Comparison of ENCODE assay signal across 8 cellular contexts in the genomic region with DNA sequence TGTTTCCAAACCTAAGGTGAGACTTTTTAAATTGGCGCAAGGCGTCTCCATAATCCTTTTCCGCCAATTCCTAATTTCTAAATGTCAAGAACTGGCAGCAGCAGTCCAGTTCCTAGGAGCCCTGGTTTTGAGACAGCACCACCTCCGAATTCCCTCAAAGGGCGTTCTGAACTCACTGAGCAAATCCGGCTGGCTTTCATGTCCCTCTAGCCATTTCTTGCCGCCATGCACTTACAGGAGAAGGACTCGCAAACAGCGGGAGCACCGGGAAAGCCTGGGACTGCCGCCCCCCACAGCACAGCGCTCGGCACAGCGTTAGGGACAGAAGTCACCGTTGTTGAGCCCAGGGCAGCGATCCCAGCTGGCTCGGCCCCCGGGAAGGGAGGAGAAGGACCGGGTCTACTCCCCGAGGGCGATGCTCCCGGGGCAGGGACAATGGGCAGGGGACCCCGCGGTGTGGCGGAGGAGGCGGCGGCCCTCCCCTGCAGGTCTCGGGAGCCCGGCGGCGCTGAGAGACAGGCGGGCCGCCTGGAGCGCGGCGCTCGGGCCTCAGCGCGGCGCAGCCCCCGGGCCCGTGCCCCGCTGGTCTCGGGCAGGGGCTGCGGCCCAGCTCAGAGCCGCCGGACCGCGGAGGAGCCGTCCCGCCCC. TPM values are rescaled to one million over a fixed set of nuclear protein-coding genes. Genes with fewer than 3 reads are reported as not detected.
DNase-seq lines count a peak whose midpoint lies in the region; ATAC-seq, FAIRE-seq and TF ChIP-seq lines count a peak whose summit lies in the region.

No MANE protein-coding gene starts in this region.

- peak overlapping the region; percentile 87 for H3K4me3 ChIP-seq in bronchial epithelial cell (ENCODE audit: low read depth, low read length)

- intact Hi-C loops in sciatic nerve (cut with DNase I): no loop called here

- DNase-seq in COR-L47 (lab: John Stamatoyannopoulos, UW) (peak; percentile 8), HuH-7 (ENCODE audit: low spot score) (peak; percentile 35), bronchial epithelial cell (ENCODE audit: low read depth) (peak; percentile 37), immature natural killer cell (peak in 2 of 3 donors; percentile 14 to 30), sciatic nerve (ENCODE audit: low spot score) (peak; percentile 72)

- peak overlapping the region; percentile 87 to 99 (median 96) for H3K27ac Mint-ChIP-seq in immature natural killer cell

- peaks cover 0 to 3% (median 3%) of the 10 kb centered on the region in 3 donors for H3K27me3 Mint-ChIP-seq in immature natural killer cell (ENCODE audit: low read depth in 3 of 3)

- FAIRE-seq in bronchial epithelial cell (lab: Jason Lieb, UNC): no peak

- ATAC-seq in GM21367 (IDR thresholded peaks at IDR 0.05; ENCODE audit: unreplicated experiment) (peak; percentile 5), SK-N-SH treated with all-trans-retinoic acid at 6 μM for 48 hours (peak; percentile 53), sciatic nerve (peak; percentile 38), HG02973 (IDR thresholded peaks at IDR 0.05; ENCODE audit: unreplicated experiment) (no peak)

- no peaks in the 10 kb centered on the region for H3K9me3 Mint-ChIP-seq in immature natural killer cell

- H3K36me3 ChIP-seq in bronchial epithelial cell (ENCODE audit: control insufficient read depth, insufficient read depth, low read length): no peaks in the 10 kb centered on the region

- H3K4me1 Mint-ChIP-seq in immature natural killer cell: peaks cover 66 to 75% of the 10 kb centered on the region in 2 donors

- no peaks in the 10 kb centered on the region for H3K36me3 Mint-ChIP-seq in immature natural killer cell

- peak overlapping the region; percentile 81 to 95 (median 93) for H3K4me3 Mint-ChIP-seq in immature natural killer cell

- H3K27me3 ChIP-seq in bronchial epithelial cell (ENCODE audit: control insufficient read depth, insufficient read depth, low read length): no peaks in the 10 kb centered on the region

- TF ChIP-seq CTCF in bronchial epithelial cell (IDR thresholded peaks at IDR 0.05; ENCODE audit: insufficient read depth, low read length, severe bottlenecking): no peak

TF ChIP-seq in SK-N-SH treated with all-trans-retinoic acid at 6 μM for 48 hours, 23 proteins besides CTCF, POLR2A, EP300 and RAD21:
- no peak for TF ChIP-seq ARNTL (CRISPR knock-in tag; IDR thresholded peaks at IDR 0.05; ENCODE audit: borderline replicate concordance, low read depth)
- TF ChIP-seq TCF4 (CRISPR knock-in tag; IDR thresholded peaks at IDR 0.05; ENCODE audit: borderline replicate concordance): no peak
- TF ChIP-seq POU6F1 (CRISPR knock-in tag; IDR thresholded peaks at IDR 0.05; ENCODE audit: borderline replicate concordance, low read depth): no peak
- TF ChIP-seq BACH2 (CRISPR knock-in tag; IDR thresholded peaks at IDR 0.05; ENCODE audit: borderline replicate concordance): no peak
- TF ChIP-seq, protein P1, sequence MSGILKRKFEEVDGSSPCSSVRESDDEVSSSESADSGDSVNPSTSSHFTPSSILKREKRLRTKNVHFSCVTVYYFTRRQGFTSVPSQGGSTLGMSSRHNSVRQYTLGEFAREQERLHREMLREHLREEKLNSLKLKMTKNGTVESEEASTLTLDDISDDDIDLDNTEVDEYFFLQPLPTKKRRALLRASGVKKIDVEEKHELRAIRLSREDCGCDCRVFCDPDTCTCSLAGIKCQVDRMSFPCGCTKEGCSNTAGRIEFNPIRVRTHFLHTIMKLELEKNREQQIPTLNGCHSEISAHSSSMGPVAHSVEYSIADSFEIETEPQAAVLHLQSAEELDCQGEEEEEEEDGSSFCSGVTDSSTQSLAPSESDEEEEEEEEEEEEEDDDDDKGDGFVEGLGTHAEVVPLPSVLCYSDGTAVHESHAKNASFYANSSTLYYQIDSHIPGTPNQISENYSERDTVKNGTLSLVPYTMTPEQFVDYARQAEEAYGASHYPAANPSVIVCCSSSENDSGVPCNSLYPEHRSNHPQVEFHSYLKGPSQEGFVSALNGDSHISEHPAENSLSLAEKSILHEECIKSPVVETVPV (CRISPR knock-in tag; IDR thresholded peaks at IDR 0.05): no peak
- TF ChIP-seq CREB5 (CRISPR knock-in tag; IDR thresholded peaks at IDR 0.05; ENCODE audit: low read depth): no peak
- no peak for TF ChIP-seq ESRRG (CRISPR knock-in tag; IDR thresholded peaks at IDR 0.05)
- no peak for TF ChIP-seq TSHZ2 (CRISPR knock-in tag; IDR thresholded peaks at IDR 0.05)
- no peak for TF ChIP-seq PATZ1 (CRISPR knock-in tag; IDR thresholded peaks at IDR 0.05; ENCODE audit: borderline replicate concordance)
- TF ChIP-seq TOX (CRISPR knock-in tag; IDR thresholded peaks at IDR 0.05; ENCODE audit: borderline replicate concordance): no peak
- no peak for TF ChIP-seq GLIS3 (CRISPR knock-in tag; IDR thresholded peaks at IDR 0.05)
- TF ChIP-seq RARB (CRISPR knock-in tag; IDR thresholded peaks at IDR 0.05): no peak
- TF ChIP-seq ZNF8 (CRISPR knock-in tag; IDR thresholded peaks at IDR 0.05): no peak
- no peak for TF ChIP-seq ZNF565 (CRISPR knock-in tag; conservative IDR thresholded peaks at IDR 0.05; ENCODE audit: low read depth)
- TF ChIP-seq ZFP3 (CRISPR knock-in tag; IDR thresholded peaks at IDR 0.05): no peak
- TF ChIP-seq ZFP30 (CRISPR knock-in tag; IDR thresholded peaks at IDR 0.05): no peak
- no peak for TF ChIP-seq ZNF70 (CRISPR knock-in tag; IDR thresholded peaks at IDR 0.05)
- TF ChIP-seq PPARA (CRISPR knock-in tag; IDR thresholded peaks at IDR 0.05; ENCODE audit: borderline replicate concordance): no peak

RNA-seq across cellular contexts. Expression of gene ARHGAP17, which starts 0.5 kb away (rescaled TPM):
- total RNA-seq in bronchial epithelial cell: 3.7 and 8.1 TPM in 2 replicates
- polyA plus RNA-seq in immature natural killer cell: 10 to 100 TPM; 12.0 to 35.9 (median 14.5) TPM
- 130 TPM for total RNA-seq in sciatic nerve

Comparison
In these comparisons a context has a peak if more than half of its experiments do, and no peak if none do; other contexts are left out.
1. DNase-seq: peak in every context shown above with its lines; median percentile 72 in sciatic nerve; 37 in bronchial epithelial cell; 35 in HuH-7; 22 in immature natural killer cell; 8 in COR-L47.
2. RNA of gene ARHGAP17, which starts 0.5 kb away (total RNA-seq): 130 TPM in sciatic nerve (single experiment); 3.7 to 8.1 TPM in bronchial epithelial cell; every median in the first group is over 10 times any median in the second.